ENCODE assay signal across 10 cellular contexts in genomic region chr14:21191261-21191808, GRCh38. TPM values are rescaled to one million over a fixed set of nuclear protein-coding genes. Genes with fewer than 3 reads are reported as not detected.
DNase-seq lines count a peak whose midpoint lies in the region; TF ChIP-seq lines count a peak whose summit lies in the region.
"Had no signal": no experiment of that assay in that cellular context is flagged by ENCODE, and none has a peak within 500 bp of the region (broad histone marks: within the 10 kb centered on the region; RNA-seq: fewer than 3 reads in every experiment).

No MANE protein-coding gene starts in this region.

- no peak overlapping the region for H2AFZ ChIP-seq in mammary epithelial cell (ENCODE audit: low read depth, low read length)

- no peak overlapping the region for H3K27ac ChIP-seq in mammary epithelial cell (ENCODE audit: insufficient read depth, low read depth, low read length)
- no peak overlapping the region for H3K27ac ChIP-seq in breast epithelium
- no peak overlapping the region for H3K27ac ChIP-seq in subcutaneous abdominal adipose tissue (ENCODE audit: low read depth, low read length)
- H3K27ac ChIP-seq: neutrophil had no signal

- TF ChIP-seq CTCF in mammary epithelial cell (conservative IDR thresholded peaks at IDR 0.05 in 1 of 2, IDR thresholded peaks at IDR 0.05 in 1 of 2; ENCODE audit: extremely low read depth in 1 of 2, insufficient read depth in 1 of 2, low read depth in 1 of 2, low read length in 2 of 2) (no peak), breast epithelium (IDR thresholded peaks at IDR 0.05) (no peak)

- no peaks in the 10 kb centered on the region for H3K9me3 ChIP-seq in mammary epithelial cell (replicated peaks; ENCODE audit: insufficient read depth, low read length)
- no peaks in the 10 kb centered on the region for H3K9me3 ChIP-seq in breast epithelium
- no peaks in the 10 kb centered on the region for H3K9me3 ChIP-seq in iPS-18c (ENCODE audit: control insufficient read depth, insufficient read depth, low read length)
- no peaks in the 10 kb centered on the region for H3K9me3 ChIP-seq in subcutaneous abdominal adipose tissue (ENCODE audit: control insufficient read depth in 5 of 5, low read length in 5 of 5)
- H3K9me3 ChIP-seq: MG63, neutrophil had no signal

- no peaks in the 10 kb centered on the region for H3K36me3 ChIP-seq in mammary epithelial cell (ENCODE audit: insufficient read depth, low read length)
- H3K36me3 ChIP-seq in breast epithelium, result no peaks in the 10 kb centered on the region
- H3K36me3 ChIP-seq in subcutaneous abdominal adipose tissue (ENCODE audit: control insufficient read depth in 5 of 5, insufficient read depth in 5 of 5, low read length in 5 of 5), result no peaks in the 10 kb centered on the region
- H3K36me3 ChIP-seq: MG63, neutrophil had no signal

- no peaks in the 10 kb centered on the region for H3K27me3 ChIP-seq in mammary epithelial cell (ENCODE audit: insufficient read depth, low read length)
- H3K27me3 ChIP-seq in breast epithelium, result no peaks in the 10 kb centered on the region
- no peaks in the 10 kb centered on the region for H3K27me3 ChIP-seq in subcutaneous abdominal adipose tissue (ENCODE audit: control insufficient read depth in 5 of 5, insufficient read depth in 4 of 5, low read length in 5 of 5)
- H3K27me3 ChIP-seq: MG63, neutrophil had no signal

- TF ChIP-seq POLR2A in breast epithelium (IDR thresholded peaks at IDR 0.05), result no peak

- H3K4me2 ChIP-seq in mammary epithelial cell (ENCODE audit: insufficient read depth, low read depth, low read length), result peak overlapping the region; percentile 87

- H3K4me1 ChIP-seq in mammary epithelial cell (ENCODE audit: insufficient read depth, low read length) (peaks cover 6% of the 10 kb centered on the region), breast epithelium (no peaks in the 10 kb centered on the region), subcutaneous abdominal adipose tissue (ENCODE audit: control insufficient read depth in 5 of 5, insufficient read depth in 5 of 5, low read length in 5 of 5) (peaks cover 0 to 11% (median 10%) of the 10 kb centered on the region in 5 donors)

- no peak for DNase-seq in mammary epithelial cell
- DNase-seq in breast epithelium (ENCODE audit: low spot score in 2 of 2), result no peak
- DNase-seq in SK-MEL-5 (ENCODE audit: low read depth, low spot score), result peak; percentile 43
- DNase-seq in kidney tubule cell (ENCODE audit: low spot score), result no peak
- DNase-seq in NCI-H1417 (lab: John Stamatoyannopoulos, UW), result no peak
- no peak for DNase-seq in posterior cingulate gyrus

- H4K20me1 ChIP-seq in mammary epithelial cell (ENCODE audit: insufficient read depth, low read length), result no peaks in the 10 kb centered on the region

- in situ Hi-C loops in mammary epithelial cell (cut with MboI; ENCODE audit: low sequenced_read_pairs in 2 of 2), result no loop called here
- in situ Hi-C loops in SK-MEL-5 (cut with HindIII; ENCODE audit: low pct_unique_long_range_greater_than_20kb, low sequenced_read_pairs), result no loop called here

- no TSS peak for BruUV-seq in mammary epithelial cell (replicated peaks; lab: Mats Ljungman, UMichigan)

- dilution Hi-C loops in mammary epithelial cell (cut with HindIII; ENCODE audit: low sequenced_read_pairs), result no loop called here

- CTCF ChIA-PET in mammary epithelial cell (lab: Charles Lee; ENCODE audit: low non-redundant PET), result no interaction called here

- 82% methylated on average over 5 of the region's 7 CpGs for WGBS in mammary epithelial cell (ENCODE audit: low coverage, missing lambda C conversion rate)

- H3K79me2 ChIP-seq in mammary epithelial cell (ENCODE audit: insufficient read depth, low read length), result no peaks in the 10 kb centered on the region

- H3K4me3 ChIP-seq in mammary epithelial cell (replicated peaks in 1 of 3; ENCODE audit: insufficient read depth in 1 of 3, low read depth in 2 of 3, low read length in 3 of 3) (no peak overlapping the region), breast epithelium (peak overlapping the region in 1 of 3 donors; percentile 43), iPS-18c (ENCODE audit: insufficient read depth, low read depth, low read length) (0 out of 2 replicates have a peak overlapping the region, but pooled peaks have one; percentile 25), subcutaneous abdominal adipose tissue (ENCODE audit: low read depth in 1 of 5, low read length in 5 of 5) (peak overlapping the region in 4 of 5 donors; percentile 50 to 82 (median 66))
- H3K4me3 ChIP-seq: MG63 had no signal

- intact Hi-C loops in mammary epithelial cell (cut with micrococcal nuclease) (no loop called here), breast epithelium (cut with DNase I; ENCODE audit: low total_unique reads) (no loop called here), posterior cingulate gyrus (cut with DNase I) (no loop called here)

- H3K9ac ChIP-seq in mammary epithelial cell (ENCODE audit: insufficient read depth, low read length), result no peak overlapping the region
- H3K9ac ChIP-seq in subcutaneous abdominal adipose tissue (ENCODE audit: low read length in 5 of 5), result no peak overlapping the region

RNA-seq across cellular contexts. Expression of gene OR5AU1, which starts 35.5 kb away (rescaled TPM):
- total RNA-seq in mammary epithelial cell (not detected), breast epithelium (not detected)
- polyA plus RNA-seq in mammary epithelial cell, result not detected
- not detected for polyA minus RNA-seq in mammary epithelial cell
- not detected in 2 replicates for total RNA-seq in SK-MEL-5 (2014; rRNA removed; shearing (Covaris generic))
- not detected in 2 replicates for polyA plus RNA-seq in SK-MEL-5 (2015; cell fraction: cytosol; rRNA removed)
- not detected in 2 replicates for polyA plus RNA-seq in SK-MEL-5 (2015; cell fraction: nucleus; rRNA removed)

Comparison
In these comparisons a context has a peak if more than half of its experiments do, and no peak if none do; other contexts are left out.
1. H3K4me3 ChIP-seq: peak in iPS-18c (single experiment) and subcutaneous abdominal adipose tissue (4 of 5); none in mammary epithelial cell (0 of 3).